Comparison of ENCODE assay signal across 8 cellular contexts in the genomic region with DNA sequence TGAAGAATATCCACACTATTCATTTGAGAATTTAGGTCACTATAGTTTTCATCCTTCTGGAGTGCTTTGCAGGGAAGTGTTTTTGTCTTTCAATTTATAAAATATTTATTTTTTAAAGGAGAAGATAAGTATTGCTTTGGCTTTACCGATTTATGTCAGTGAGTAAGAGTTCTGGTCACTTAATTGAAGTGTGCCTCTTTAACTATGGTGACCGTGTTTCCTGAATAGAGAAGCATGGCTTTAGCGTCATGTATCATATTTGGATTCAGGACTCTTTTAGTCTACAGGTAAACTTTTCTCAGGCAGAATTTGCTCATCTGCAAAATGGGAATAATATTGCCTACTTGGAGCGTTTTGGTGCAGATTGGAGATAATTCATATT. TPM values are rescaled to one million over a fixed set of nuclear protein-coding genes. Genes with fewer than 3 reads are reported as not detected.
DNase-seq lines count a peak whose midpoint lies in the region; ATAC-seq and TF ChIP-seq lines count a peak whose summit lies in the region.

No MANE protein-coding gene starts in this region.

- H3K4me3 Mint-ChIP-seq in activated CD4-positive, alpha-beta T cell treated with anti-CD3 and anti-CD28 coated beads for 36 hours, result peak overlapping the region; percentile 93

- no peak for TF ChIP-seq EP300 in gastroesophageal sphincter (IDR thresholded peaks at IDR 0.05)

- peaks cover 28% of the 10 kb centered on the region for H3K36me3 ChIP-seq in SJSA1
- peaks cover 0 to 29% of the 10 kb centered on the region in 2 donors for H3K36me3 ChIP-seq in gastroesophageal sphincter
- peaks cover 0 to 31% (median 26%) of the 10 kb centered on the region in 6 donors for H3K36me3 ChIP-seq in spleen

- H3K4me3 ChIP-seq in SJSA1 (peak overlapping the region; percentile 76), gastroesophageal sphincter (peak overlapping the region; percentile 58 to 86), spleen (peak overlapping the region; percentile 92 to 99 (median 96))

- H3K27ac Mint-ChIP-seq in activated CD4-positive, alpha-beta T cell treated with anti-CD3 and anti-CD28 coated beads for 36 hours, result peak overlapping the region; percentile 97

- CTCF ChIA-PET in activated CD4-positive, alpha-beta T cell treated with anti-CD3 and anti-CD28 coated beads for 36 hours (lab: Charles Lee), result interaction anchor here (1.0 kb wide), 1 partner anchor 20 kb away, joined by 4 read pairs; no protein-coding TSS in a partner anchor

- DNase-seq in activated CD4-positive, alpha-beta T cell treated with anti-CD3 and anti-CD28 coated beads for 36 hours, result no peak
- no peak for DNase-seq in activated CD4-positive, alpha-beta T cell treated with anti-CD3 and anti-CD28 coated beads, Interleukin-2, amount 50 U/mL, for 1 hour
- DNase-seq in SJSA1 (ENCODE audit: low read depth in 1 of 2, low spot score in 2 of 2) (no peak), spleen (no peak), NCI-H1092 treated with DMSO at 0.1 percent for 48 hours (lab: John Stamatoyannopoulos, UW) (no peak)

- H3K27me3 ChIP-seq in SJSA1 (replicated peaks) (no peaks in the 10 kb centered on the region), gastroesophageal sphincter (peaks cover 7% of the 10 kb centered on the region), spleen (replicated peaks in 1 of 7) (peaks cover 0 to 13% (median 0%) of the 10 kb centered on the region in 7 donors)

- H3K9me3 ChIP-seq in SJSA1 (replicated peaks), result no peaks in the 10 kb centered on the region
- H3K9me3 ChIP-seq in gastroesophageal sphincter, result no peaks in the 10 kb centered on the region
- H3K9me3 ChIP-seq in spleen, result no peaks in the 10 kb centered on the region

- 5 to 6% methylated on average over 4 of the region's 4 CpGs for WGBS in gastroesophageal sphincter (ENCODE audit: low coverage in 1 of 2), 2 donors
- 3 to 5% (median 4%) methylated on average over 4 of the region's 4 CpGs for WGBS in spleen, 5 donors

- TF ChIP-seq CTCF in gastroesophageal sphincter (IDR thresholded peaks at IDR 0.05) (no peak), spleen (IDR thresholded peaks at IDR 0.05 in 8 of 11, conservative IDR thresholded peaks at IDR 0.05 in 3 of 11) (no peak)

- H3K27ac ChIP-seq in SJSA1, result no peak overlapping the region
- peak overlapping the region; percentile 66 to 95 (median 90) for H3K27ac ChIP-seq in gastroesophageal sphincter
- H3K27ac ChIP-seq in spleen, result peak overlapping the region; percentile 88 to 96 (median 94)

- no peaks in the 10 kb centered on the region for H3K9me3 Mint-ChIP-seq in activated CD4-positive, alpha-beta T cell treated with anti-CD3 and anti-CD28 coated beads for 36 hours (ENCODE audit: low read depth)

- POLR2A ChIA-PET in activated CD4-positive, alpha-beta T cell treated with anti-CD3 and anti-CD28 coated beads for 36 hours (lab: Charles Lee), result no interaction called here

- ATAC-seq in activated CD4-positive, alpha-beta T cell treated with anti-CD3 and anti-CD28 coated beads for 36 hours, result no peak
- ATAC-seq in gastroesophageal sphincter (no peak), HG03457 (IDR thresholded peaks at IDR 0.05; ENCODE audit: unreplicated experiment) (no peak), GM19023 (IDR thresholded peaks at IDR 0.05; ENCODE audit: unreplicated experiment) (no peak)

- H3K36me3 Mint-ChIP-seq in activated CD4-positive, alpha-beta T cell treated with anti-CD3 and anti-CD28 coated beads for 36 hours (ENCODE audit: low read depth), result peaks cover 27% of the 10 kb centered on the region

- H3K27me3 Mint-ChIP-seq in activated CD4-positive, alpha-beta T cell treated with anti-CD3 and anti-CD28 coated beads for 36 hours, result peaks cover 5% of the 10 kb centered on the region

- intact Hi-C loops in activated CD4-positive, alpha-beta T cell treated with anti-CD3 and anti-CD28 coated beads for 36 hours (cut with DNase I, micrococcal nuclease), result loop anchor here (10.0 kb wide), 1 partner anchor 848 kb away; no protein-coding TSS in a partner anchor
- intact Hi-C loops in spleen (cut with DNase I; ENCODE audit: low total_unique reads), result no loop called here

- H3K4me1 ChIP-seq in SJSA1 (replicated peaks), result peaks cover 9% of the 10 kb centered on the region; the same call in 1 of the 2 replicates
- H3K4me1 ChIP-seq in gastroesophageal sphincter, result peaks cover 0 to 27% (median 3%) of the 10 kb centered on the region in 3 donors
- peaks cover 13 to 40% (median 24%) of the 10 kb centered on the region in 6 donors for H3K4me1 ChIP-seq in spleen

- peaks cover 20% of the 10 kb centered on the region for H3K4me1 Mint-ChIP-seq in activated CD4-positive, alpha-beta T cell treated with anti-CD3 and anti-CD28 coated beads for 36 hours

- no peak for TF ChIP-seq POLR2A in gastroesophageal sphincter (IDR thresholded peaks at IDR 0.05)
- no peak for TF ChIP-seq POLR2A in spleen (IDR thresholded peaks at IDR 0.05)

RNA-seq across cellular contexts. Expression of a gene that starts 0.9 kb away (rescaled TPM):
- total RNA-seq in activated CD4-positive, alpha-beta T cell treated with anti-CD3 and anti-CD28 coated beads for 36 hours, result 10 to 100 TPM; 27.2 to 30.1 TPM
- 24.6 and 27.7 TPM in 2 replicates for total RNA-seq in SJSA1 (2014; rRNA removed; shearing (Covaris generic))
- 10 to 100 TPM; 26.1 to 48.9 (median 31.6) TPM for total RNA-seq in gastroesophageal sphincter
- total RNA-seq in spleen, result 10 to 100 TPM; 27.7 to 49.9 (median 35.0) TPM
- 10 to 100 TPM in 2 of 3 donors, 1 to 10 TPM in 1; 9.0 to 11.9 (median 10.2) TPM for polyA plus RNA-seq in spleen
